8 cellular contexts compared by ENCODE assay signal in genomic region chr3:146187334-146187950, GRCh38. TPM values are rescaled to one million over a fixed set of nuclear protein-coding genes. Genes with fewer than 3 reads are reported as not detected.
DNase-seq lines count a peak whose midpoint lies in the region; ATAC-seq and TF ChIP-seq lines count a peak whose summit lies in the region.

No MANE protein-coding gene starts in this region.

- no peaks in the 10 kb centered on the region for H3K9me3 ChIP-seq in left lung

- ATAC-seq in left lung (peak; percentile 50), GM18867 (IDR thresholded peaks at IDR 0.05; ENCODE audit: unreplicated experiment) (no peak), GM21619 (IDR thresholded peaks at IDR 0.05; ENCODE audit: unreplicated experiment) (no peak)

- CTCF ChIA-PET in Calu3 (lab: Charles Lee), result interaction anchor here (0.6 to 4.9 kb wide), 20 partner anchors 8 to 411 kb away, joined by 3 to 114 read pairs (median 4); no protein-coding TSS in a partner anchor

- peaks cover 24% of the 10 kb centered on the region for H3K4me1 Mint-ChIP-seq in Calu3 (ENCODE audit: low read depth, unreplicated experiment)

- peaks cover 0 to 3% of the 10 kb centered on the region in 2 donors for H3K4me1 ChIP-seq in left lung

- no peaks in the 10 kb centered on the region for H3K27me3 ChIP-seq in left lung

- intact Hi-C loops in Calu3 (cut with micrococcal nuclease; ENCODE audit: unreplicated experiment), result loop anchor here (1.0 kb wide), 3 partner anchors 27 to 411 kb away; no protein-coding TSS in a partner anchor
- intact Hi-C loops in left lung (cut with DNase I), result no loop called here

- H3K27ac Mint-ChIP-seq in Calu3 (ENCODE audit: unreplicated experiment), result no peak overlapping the region

- no peaks in the 10 kb centered on the region for H3K27me3 Mint-ChIP-seq in Calu3 (ENCODE audit: unreplicated experiment)

- no peaks in the 10 kb centered on the region for H3K36me3 ChIP-seq in left lung

- no peak overlapping the region for H3K27ac ChIP-seq in left lung

- H3K4me3 Mint-ChIP-seq in Calu3 (ENCODE audit: low read depth, unreplicated experiment), result no peak overlapping the region

- no peaks in the 10 kb centered on the region for H3K36me3 Mint-ChIP-seq in Calu3 (ENCODE audit: insufficient read depth, unreplicated experiment)

- no TSS peak for BruUV-seq in Calu3 (replicated peaks; lab: Mats Ljungman, UMichigan)

- H3K4me3 ChIP-seq in left lung, result no peak overlapping the region

- TF ChIP-seq CTCF in Calu3 (IDR thresholded peaks at IDR 0.05; ENCODE audit: unreplicated experiment) (peak; percentile 60), left lung (IDR thresholded peaks at IDR 0.05) (peak in 1 of 2 donors; percentile 49)

- DNase-seq in Calu3, result peak; percentile 68
- DNase-seq in LoVo (ENCODE audit: low spot score), result peak; percentile 4
- peak; percentile 55 for DNase-seq in astrocyte of the hippocampus (ENCODE audit: low read depth, low spot score)
- DNase-seq in left lung, result no peak
- DNase-seq in GF-D8 (lab: John Stamatoyannopoulos, UW), result no peak
- no peak for DNase-seq in activated effector memory CD4-positive, alpha-beta T cell treated with Interleukin-2 at 50 U/mL for 16 hours

- H3K9me3 Mint-ChIP-seq in Calu3 (ENCODE audit: low read depth, unreplicated experiment), result no peaks in the 10 kb centered on the region

RNA-seq across cellular contexts. Expression of gene PLOD2, which starts 26.5 kb away (rescaled TPM):
- total RNA-seq in Calu3 (2022) (84.0 and 123 TPM in 2 replicates), left lung (10 to 100 TPM; 41.9 to 52.6 TPM)

Comparison
In these comparisons a context has a peak if more than half of its experiments do, and no peak if none do; other contexts are left out.
1. DNase-seq: peak in Calu3 (single experiment), LoVo (single experiment) and astrocyte of the hippocampus (single experiment); none in left lung (0 of 2), GF-D8 (single experiment) and activated effector memory CD4-positive, alpha-beta T cell treated with Interleukin-2 at 50 U/mL for 16 hours (single experiment).